10 cellular contexts compared by ENCODE assay signal in the genomic region with DNA sequence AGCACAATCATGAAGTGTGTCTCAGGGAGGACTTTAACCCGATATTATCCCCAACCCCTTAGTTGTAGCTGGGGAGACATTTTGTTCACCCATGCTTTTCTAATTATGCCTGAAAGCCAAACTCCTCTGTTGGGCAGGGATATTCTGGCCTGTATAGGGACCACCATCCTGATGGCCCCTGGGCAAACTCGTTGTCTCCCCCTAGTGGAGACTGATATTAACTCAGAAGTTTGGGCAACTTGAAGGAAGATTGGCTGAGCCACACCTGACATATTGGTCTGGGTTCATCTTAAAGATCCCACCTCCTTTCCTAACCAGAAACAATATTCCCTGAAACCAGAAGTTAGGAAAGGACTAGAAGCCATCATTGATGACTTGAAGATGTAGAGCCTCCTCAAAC. TPM values are rescaled to one million over a fixed set of nuclear protein-coding genes. Genes with fewer than 3 reads are reported as not detected.
DNase-seq lines count a peak whose midpoint lies in the region; ATAC-seq, FAIRE-seq and TF ChIP-seq lines count a peak whose summit lies in the region.
"Had no signal": no experiment of that assay in that cellular context is flagged by ENCODE, and none has a peak within 500 bp of the region (broad histone marks: within the 10 kb centered on the region; RNA-seq: fewer than 3 reads in every experiment).

No MANE protein-coding gene starts in this region.

- no peak overlapping the region for H3K27ac ChIP-seq in kidney (ENCODE audit: low read depth in 2 of 2, low read length in 2 of 2)
- H3K27ac ChIP-seq: SK-N-MC had no signal

- no peaks in the 10 kb centered on the region for H3K9me3 ChIP-seq in kidney (ENCODE audit: control insufficient read depth in 1 of 2, low read length in 2 of 2)

- no peaks in the 10 kb centered on the region for H3K4me1 ChIP-seq in kidney (ENCODE audit: control insufficient read depth in 1 of 2, insufficient read depth in 1 of 2, low read depth in 1 of 2, low read length in 2 of 2)

- no peak overlapping the region for H3K4me3 ChIP-seq in kidney (ENCODE audit: low read length in 2 of 2)
- H3K4me3 ChIP-seq: SK-N-MC had no signal

- DNase-seq in ELR (ENCODE audit: low read depth), result peak; percentile 30
- peak; percentile 64 for DNase-seq in SK-MEL-5 (ENCODE audit: low read depth, low spot score)
- DNase-seq in kidney, result no peak
- DNase-seq in LoVo (ENCODE audit: low spot score), result no peak
- no peak for DNase-seq in DMS153 treated with DMSO at 0.1 percent for 48 hours (lab: John Stamatoyannopoulos, UW; ENCODE audit: unreplicated experiment)
- DNase-seq in effector CD8-positive, alpha-beta T cell (lab: John Stamatoyannopoulos, UW), result no peak
- DNase-seq: naive B cell had no signal

- no peak overlapping the region for H3K9ac ChIP-seq in kidney (ENCODE audit: low read length in 2 of 2)

- in situ Hi-C loops in SK-MEL-5 (cut with HindIII; ENCODE audit: low pct_unique_long_range_greater_than_20kb, low sequenced_read_pairs), result no loop called here

- intact Hi-C loops in kidney (cut with DNase I), result no loop called here

- no peaks in the 10 kb centered on the region for H3K36me3 ChIP-seq in kidney (ENCODE audit: control insufficient read depth in 1 of 2, insufficient read depth in 2 of 2, low read length in 2 of 2)

- no peak for FAIRE-seq in kidney (lab: Jason Lieb, UNC)

- TF ChIP-seq CTCF in kidney (IDR thresholded peaks at IDR 0.05; ENCODE audit: borderline replicate concordance, extremely low read depth, insufficient read depth), result peak; percentile 10

- ATAC-seq in GM21717 (IDR thresholded peaks at IDR 0.05; ENCODE audit: unreplicated experiment), result peak; percentile 50
- no peak for ATAC-seq in HG02642 (IDR thresholded peaks at IDR 0.05; ENCODE audit: poor library complexity, unreplicated experiment)

RNA-seq across cellular contexts. Expression of gene TM4SF18, which starts 42.3 kb away (rescaled TPM):
- total RNA-seq in SK-MEL-5 (2014; rRNA removed; shearing (Covaris generic)), result 66.3 and 72.6 TPM in 2 replicates
- polyA plus RNA-seq in SK-MEL-5 (2015; cell fraction: cytosol; rRNA removed), result 28.0 and 33.4 TPM in 2 replicates
- 6.6 and 15.0 TPM in 2 replicates for polyA plus RNA-seq in SK-MEL-5 (2015; cell fraction: nucleus; rRNA removed)
- 19.7 TPM for total RNA-seq in kidney
- polyA plus RNA-seq in kidney (ENCODE audit: insufficient read depth, low read depth, low replicate concordance), result 14.2 TPM

Comparison
In these comparisons a context has a peak if more than half of its experiments do, and no peak if none do; other contexts are left out.
1. DNase-seq: peak in ELR (single experiment) and SK-MEL-5 (single experiment); none in kidney (single experiment), LoVo (single experiment), DMS153 treated with DMSO at 0.1 percent for 48 hours (single experiment) and effector CD8-positive, alpha-beta T cell (single experiment).